Comparison of ENCODE assay signal across 1 cellular context in genomic region chr18:36850527-36851201, GRCh38.
TF ChIP-seq lines count a peak whose summit lies in the region.

No MANE protein-coding gene starts in this region.

TF ChIP-seq in K562, 482 proteins besides CTCF, POLR2A, EP300 and RAD21 (continues in another document):
- TF ChIP-seq KHSRP (IDR thresholded peaks at IDR 0.05) (no peak), EGR1 (conservative IDR thresholded peaks at IDR 0.05) (no peak), ETS2 (tag; IDR thresholded peaks at IDR 0.05; ENCODE audit: borderline replicate concordance, poor library complexity, severe bottlenecking) (no peak), ATF3 (IDR thresholded peaks at IDR 0.05) (peak; percentile 80), ATF3 (CRISPR knock-in tag; conservative IDR thresholded peaks at IDR 0.05) (no peak), ZNF24 (IDR thresholded peaks at IDR 0.05) (peak; percentile 86), ETV6 (IDR thresholded peaks at IDR 0.05; ENCODE audit: borderline replicate concordance in 1 of 2, low read depth in 2 of 2, low read length in 1 of 2) (no peak), ETV6 (CRISPR knock-in tag; IDR thresholded peaks at IDR 0.05; ENCODE audit: borderline replicate concordance) (no peak), KDM1A (IDR thresholded peaks at IDR 0.05) (peak; percentile 57 to 59), MYNN (IDR thresholded peaks at IDR 0.05) (peak; percentile 91), MYNN (CRISPR knock-in tag; IDR thresholded peaks at IDR 0.05) (no peak), SREBF2 (CRISPR knock-in tag; IDR thresholded peaks at IDR 0.05) (no peak), C11orf30 (IDR thresholded peaks at IDR 0.05; ENCODE audit: low read depth) (peak; percentile 6; the same call in 1 of the 2 replicates), NFRKB (IDR thresholded peaks at IDR 0.05; ENCODE audit: low read depth) (no peak), TARDBP (IDR thresholded peaks at IDR 0.05) (no peak), JUN (IDR thresholded peaks at IDR 0.05; ENCODE audit: borderline replicate concordance, low read depth, low read length) (peak; percentile 86), JUN (CRISPR knock-in tag; IDR thresholded peaks at IDR 0.05; ENCODE audit: borderline replicate concordance) (no peak), MAFF (IDR thresholded peaks at IDR 0.05; ENCODE audit: low read length) (peak; percentile 9; the same call in 1 of the 2 replicates), FOS (IDR thresholded peaks at IDR 0.05; ENCODE audit: extremely low read depth, insufficient read length) (peak; percentile 45), ARID1B (IDR thresholded peaks at IDR 0.05) (peak; percentile 75), CREM (IDR thresholded peaks at IDR 0.05; ENCODE audit: low read depth) (peak; percentile 45; the same call in 1 of the 2 replicates), CBFA2T3 (IDR thresholded peaks at IDR 0.05) (no peak), CBX5 (IDR thresholded peaks at IDR 0.05; ENCODE audit: borderline replicate concordance, low read depth) (no peak), ZNF41 (CRISPR knock-in tag; conservative IDR thresholded peaks at IDR 0.05) (no peak), ZNF830 (CRISPR knock-in tag; IDR thresholded peaks at IDR 0.05) (no peak), ZNF57 (CRISPR knock-in tag; IDR thresholded peaks at IDR 0.05) (no peak), JUND (IDR thresholded peaks at IDR 0.05; ENCODE audit: borderline replicate concordance, low read depth, low read length) (peak; percentile 90), JUND (tag; IDR thresholded peaks at IDR 0.05; ENCODE audit: borderline replicate concordance, low read depth, low read length) (peak; percentile 87; the same call in 2 of the 3 replicates), IFI16 (CRISPR knock-in tag; IDR thresholded peaks at IDR 0.05) (no peak), LCOR (CRISPR knock-in tag; IDR thresholded peaks at IDR 0.05) (0 out of 2 replicates have a peak, but pooled peaks have one; percentile 29), CHD1 (IDR thresholded peaks at IDR 0.05; ENCODE audit: low read length) (no peak), HIVEP1 (CRISPR knock-in tag; IDR thresholded peaks at IDR 0.05) (no peak), NFE2 (IDR thresholded peaks at IDR 0.05; ENCODE audit: low read depth) (peak; percentile 59), RCOR1 (IDR thresholded peaks at IDR 0.05; ENCODE audit: borderline replicate concordance in 1 of 2, low read depth in 2 of 2, low read length in 2 of 2) (peak in 1 of 2 experiments; percentile 94; a peak in 2 of 4 replicates), ATF7 (IDR thresholded peaks at IDR 0.05) (peak; percentile 32; the same call in 1 of the 2 replicates), DPF2 (IDR thresholded peaks at IDR 0.05) (peak; percentile 71), SAFB (IDR thresholded peaks at IDR 0.05; ENCODE audit: borderline replicate concordance, low read depth, low read length) (no peak), ZNF318 (IDR thresholded peaks at IDR 0.05; ENCODE audit: borderline replicate concordance in 1 of 2, low read depth in 1 of 2) (no peak), MEIS2 (IDR thresholded peaks at IDR 0.05; ENCODE audit: partially characterized antibody) (peak; percentile 83), SMARCE1 (IDR thresholded peaks at IDR 0.05) (peak; percentile 77), ESRRA (IDR thresholded peaks at IDR 0.05; ENCODE audit: borderline replicate concordance, low read depth) (peak; percentile 35; the same call in 1 of the 2 replicates), MAFK (IDR thresholded peaks at IDR 0.05; ENCODE audit: low read length) (peak; percentile 26; the same call in 1 of the 2 replicates), ZNF444 (CRISPR knock-in tag; IDR thresholded peaks at IDR 0.05) (no peak), ZNF696 (CRISPR knock-in tag; conservative IDR thresholded peaks at IDR 0.05) (no peak), ZNF512 (tag; IDR thresholded peaks at IDR 0.05) (no peak), FOXA1 (IDR thresholded peaks at IDR 0.05; ENCODE audit: borderline replicate concordance) (no peak), DIDO1 (tag; IDR thresholded peaks at IDR 0.05; ENCODE audit: low read depth) (no peak), FOSL1 (tag; conservative IDR thresholded peaks at IDR 0.05) (peak; percentile 95), ZNF282 (CRISPR knock-in tag; IDR thresholded peaks at IDR 0.05) (no peak), FOXK2 (conservative IDR thresholded peaks at IDR 0.05 in 1 of 2, IDR thresholded peaks at IDR 0.05 in 1 of 2; ENCODE audit: low read depth in 2 of 2) (0 out of 4 replicates have a peak, but pooled peaks of 1 of the 2 experiments have one; percentile 17), SMARCA4 (IDR thresholded peaks at IDR 0.05) (peak; percentile 82), SOX6 (IDR thresholded peaks at IDR 0.05) (0 out of 2 replicates have a peak, but pooled peaks have one; percentile 47), HINFP (tag; conservative IDR thresholded peaks at IDR 0.05; ENCODE audit: low read depth) (no peak), SMARCC2 (IDR thresholded peaks at IDR 0.05; ENCODE audit: low read depth) (peak; percentile 57; the same call in 1 of the 2 replicates), NFYB (IDR thresholded peaks at IDR 0.05; ENCODE audit: extremely low read depth, insufficient read length) (no peak)
- TF ChIP-seq, protein P1, sequence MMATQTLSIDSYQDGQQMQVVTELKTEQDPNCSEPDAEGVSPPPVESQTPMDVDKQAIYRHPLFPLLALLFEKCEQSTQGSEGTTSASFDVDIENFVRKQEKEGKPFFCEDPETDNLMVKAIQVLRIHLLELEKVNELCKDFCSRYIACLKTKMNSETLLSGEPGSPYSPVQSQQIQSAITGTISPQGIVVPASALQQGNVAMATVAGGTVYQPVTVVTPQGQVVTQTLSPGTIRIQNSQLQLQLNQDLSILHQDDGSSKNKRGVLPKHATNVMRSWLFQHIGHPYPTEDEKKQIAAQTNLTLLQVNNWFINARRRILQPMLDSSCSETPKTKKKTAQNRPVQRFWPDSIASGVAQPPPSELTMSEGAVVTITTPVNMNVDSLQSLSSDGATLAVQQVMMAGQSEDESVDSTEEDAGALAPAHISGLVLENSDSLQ (IDR thresholded peaks at IDR 0.05), result peak; percentile 71
- TF ChIP-seq, protein P2, sequence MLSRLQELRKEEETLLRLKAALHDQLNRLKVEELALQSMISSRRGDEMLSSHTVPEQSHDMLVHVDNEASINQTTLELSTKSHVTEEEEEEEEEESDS (CRISPR knock-in tag; IDR thresholded peaks at IDR 0.05), result no peak
- TF ChIP-seq, protein P3, sequence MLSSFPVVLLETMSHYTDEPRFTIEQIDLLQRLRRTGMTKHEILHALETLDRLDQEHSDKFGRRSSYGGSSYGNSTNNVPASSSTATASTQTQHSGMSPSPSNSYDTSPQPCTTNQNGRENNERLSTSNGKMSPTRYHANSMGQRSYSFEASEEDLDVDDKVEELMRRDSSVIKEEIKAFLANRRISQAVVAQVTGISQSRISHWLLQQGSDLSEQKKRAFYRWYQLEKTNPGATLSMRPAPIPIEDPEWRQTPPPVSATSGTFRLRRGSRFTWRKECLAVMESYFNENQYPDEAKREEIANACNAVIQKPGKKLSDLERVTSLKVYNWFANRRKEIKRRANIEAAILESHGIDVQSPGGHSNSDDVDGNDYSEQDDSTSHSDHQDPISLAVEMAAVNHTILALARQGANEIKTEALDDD (IDR thresholded peaks at IDR 0.05), result peak; percentile 75
- TF ChIP-seq, protein P4, sequence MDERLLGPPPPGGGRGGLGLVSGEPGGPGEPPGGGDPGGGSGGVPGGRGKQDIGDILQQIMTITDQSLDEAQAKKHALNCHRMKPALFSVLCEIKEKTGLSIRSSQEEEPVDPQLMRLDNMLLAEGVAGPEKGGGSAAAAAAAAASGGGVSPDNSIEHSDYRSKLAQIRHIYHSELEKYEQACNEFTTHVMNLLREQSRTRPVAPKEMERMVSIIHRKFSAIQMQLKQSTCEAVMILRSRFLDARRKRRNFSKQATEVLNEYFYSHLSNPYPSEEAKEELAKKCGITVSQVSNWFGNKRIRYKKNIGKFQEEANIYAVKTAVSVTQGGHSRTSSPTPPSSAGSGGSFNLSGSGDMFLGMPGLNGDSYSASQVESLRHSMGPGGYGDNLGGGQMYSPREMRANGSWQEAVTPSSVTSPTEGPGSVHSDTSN (CRISPR knock-in tag; IDR thresholded peaks at IDR 0.05; ENCODE audit: low read depth), result no peak
- TF ChIP-seq, protein P4 (tag; conservative IDR thresholded peaks at IDR 0.05; ENCODE audit: low read depth), result peak; percentile 76
